1 cellular context compared by ENCODE assay signal in genomic region chr11:64851831-64852337, GRCh38.
TF ChIP-seq lines count a peak whose summit lies in the region.

No MANE protein-coding gene starts in this region.

TF ChIP-seq in H1, 55 proteins besides CTCF, POLR2A, EP300 and RAD21:
- TF ChIP-seq USF2 (IDR thresholded peaks at IDR 0.05; ENCODE audit: low read length) (no peak), RFX5 (IDR thresholded peaks at IDR 0.05; ENCODE audit: borderline replicate concordance, low read depth, low read length) (no peak)
